ENCODE assay signal across 23 cellular contexts in genomic region chr11:8748317-8748716, GRCh38.
"Had no signal": no experiment of that assay in that cellular context is flagged by ENCODE, and none has a peak within 500 bp of the region (broad histone marks: within the 10 kb centered on the region; RNA-seq: fewer than 3 reads in every experiment).

No MANE protein-coding gene starts in this region.

- H3K27me3 ChIP-seq: dorsolateral prefrontal cortex, esophagus squamous epithelium, neural progenitor cell, ovary, spleen, testis, tibial nerve had no signal

- DNase-seq: central memory CD4-positive, alpha-beta T cell; dorsolateral prefrontal cortex; effector memory CD4-positive, alpha-beta T cell; esophagus squamous epithelium; foreskin fibroblast; kidney; left cardiac atrium; mammary epithelial cell; naive thymus-derived CD8-positive, alpha-beta T cell; nucleus accumbens; ovary; right cardiac atrium; spleen; stimulated activated CD4-positive, alpha-beta T cell treated with anti-CD3 and anti-CD28 coated beads, Interleukin-15, amount 100 ng/mL, for 24 hours; stimulated activated CD4-positive, alpha-beta T cell treated with anti-CD3 and anti-CD28 coated beads, Interleukin-1b, Interleukin-23, amount 100 ng/mL, for 48 hours; stimulated activated CD4-positive, alpha-beta T cell treated with anti-CD3 and anti-CD28 coated beads, Interleukin-4, amount 100 ng/mL, for 24 hours; testis had no signal

- H3K4me1 ChIP-seq: neural progenitor cell, testis had no signal

- H3K36me3 Mint-ChIP-seq: stimulated activated memory B cell treated with anti-CD40 and anti-IgM and Interleukin-4, amounts not matched to agents 10 μg/mL and 1 μg/mL and 100 μg/mL, for 72 hours had no signal

- H3K4me3 Mint-ChIP-seq: neural progenitor cell; stimulated activated memory B cell treated with anti-CD40 and anti-IgM and Interleukin-4, amounts not matched to agents 10 μg/mL and 1 μg/mL and 100 μg/mL, for 72 hours; stimulated activated naive CD8-positive, alpha-beta T cell treated with anti-CD3 and anti-CD28 coated beads, Interleukin-15, Interleukin-2, amounts not matched to agents 100 ng/mL and 50 ng/mL, for 24 hours had no signal

- H3K4me2 ChIP-seq: neural progenitor cell had no signal

- H3K4me3 ChIP-seq: coronary artery, dorsolateral prefrontal cortex, esophagus squamous epithelium, neural progenitor cell, ovary, spleen, testis, tibial nerve had no signal

- H3K9me3 Mint-ChIP-seq: naive thymus-derived CD8-positive, alpha-beta T cell; stimulated activated memory B cell treated with anti-CD40 and anti-IgM and Interleukin-4, amounts not matched to agents 10 μg/mL and 1 μg/mL and 100 μg/mL, for 72 hours had no signal

- H3K27ac ChIP-seq: coronary artery, dorsolateral prefrontal cortex, epithelial cell of prostate, esophagus squamous epithelium, neural progenitor cell, ovary, spleen, testis, tibial nerve had no signal

- ATAC-seq: naive thymus-derived CD8-positive, alpha-beta T cell; stimulated activated memory B cell treated with anti-CD40 and anti-IgM and Interleukin-4, amounts not matched to agents 10 μg/mL and 1 μg/mL and 100 μg/mL, for 72 hours had no signal

- H3K9ac ChIP-seq: neural progenitor cell had no signal

- H3K27ac Mint-ChIP-seq: naive thymus-derived CD8-positive, alpha-beta T cell; neural progenitor cell; stimulated activated memory B cell treated with anti-CD40 and anti-IgM and Interleukin-4, amounts not matched to agents 10 μg/mL and 1 μg/mL and 100 μg/mL, for 72 hours; stimulated activated naive CD8-positive, alpha-beta T cell treated with anti-CD3 and anti-CD28 coated beads, Interleukin-15, Interleukin-2, amounts not matched to agents 100 ng/mL and 50 ng/mL, for 24 hours had no signal

- H2AFZ ChIP-seq: neural progenitor cell had no signal

- H3K36me3 ChIP-seq: neural progenitor cell, ovary had no signal

- H3K9me3 ChIP-seq: esophagus squamous epithelium, ovary, testis had no signal
